Comparison of ENCODE assay signal across 11 cellular contexts in genomic region chr4:42167709-42168108, GRCh38.
A peak's percentile ranks its signal among the peaks of the same experiment; 100 is the strongest.
DNase-seq lines count a peak whose midpoint lies in the region; ATAC-seq lines count a peak whose summit lies in the region.
"Had no signal": no experiment of that assay in that cellular context is flagged by ENCODE, and none has a peak within 500 bp of the region (broad histone marks: within the 10 kb centered on the region; RNA-seq: fewer than 3 reads in every experiment).

No MANE protein-coding gene starts in this region.

- DNase-seq in germinal center (ENCODE audit: low spot score): peak; percentile 41
- no peak for DNase-seq in NCI-H2081 (lab: John Stamatoyannopoulos, UW)
- DNase-seq in NCI-H1436 (lab: John Stamatoyannopoulos, UW): no peak
- no peak for DNase-seq in NCI-H1092 (lab: John Stamatoyannopoulos, UW)
- DNase-seq in pons (ENCODE audit: low spot score): no peak
- DNase-seq: activated T-cell treated with anti-CD3 and anti-CD28 coated beads, Interleukin-2, amount 50 U/mL, for 4 hours; left ventricle myocardium inferior; NCI-H510A treated with DMSO at 0.1 percent for 48 hours had no signal

- ATAC-seq in GM18870 (IDR thresholded peaks at IDR 0.05; ENCODE audit: unreplicated experiment) (peak; percentile 100), GM21529 (IDR thresholded peaks at IDR 0.05; ENCODE audit: unreplicated experiment) (peak; percentile 100), HG03139 (IDR thresholded peaks at IDR 0.05; ENCODE audit: unreplicated experiment) (peak; percentile 99)
